In the genomic region with DNA sequence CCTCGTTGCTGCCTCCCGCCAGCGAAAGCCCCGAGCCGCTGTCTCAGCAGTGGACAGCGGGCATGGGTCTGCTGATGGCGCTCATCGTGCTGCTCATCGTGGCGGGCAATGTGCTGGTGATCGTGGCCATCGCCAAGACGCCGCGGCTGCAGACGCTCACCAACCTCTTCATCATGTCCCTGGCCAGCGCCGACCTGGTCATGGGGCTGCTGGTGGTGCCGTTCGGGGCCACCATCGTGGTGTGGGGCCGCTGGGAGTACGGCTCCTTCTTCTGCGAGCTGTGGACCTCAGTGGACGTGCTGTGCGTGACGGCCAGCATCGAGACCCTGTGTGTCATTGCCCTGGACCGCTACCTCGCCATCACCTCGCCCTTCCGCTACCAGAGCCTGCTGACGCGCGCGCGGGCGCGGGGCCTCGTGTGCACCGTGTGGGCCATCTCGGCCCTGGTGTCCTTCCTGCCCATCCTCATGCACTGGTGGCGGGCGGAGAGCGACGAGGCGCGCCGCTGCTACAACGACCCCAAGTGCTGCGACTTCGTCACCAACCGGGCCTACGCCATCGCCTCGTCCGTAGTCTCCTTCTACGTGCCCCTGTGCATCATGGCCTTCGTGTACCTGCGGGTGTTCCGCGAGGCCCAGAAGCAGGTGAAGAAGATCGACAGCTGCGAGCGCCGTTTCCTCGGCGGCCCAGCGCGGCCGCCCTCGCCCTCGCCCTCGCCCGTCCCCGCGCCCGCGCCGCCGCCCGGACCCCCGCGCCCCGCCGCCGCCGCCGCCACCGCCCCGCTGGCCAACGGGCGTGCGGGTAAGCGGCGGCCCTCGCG, we compare ENCODE assay signal across 8 cellular contexts. TPM values are rescaled to one million over a fixed set of nuclear protein-coding genes. Genes with fewer than 3 reads are reported as not detected.
DNase-seq lines count a peak whose midpoint lies in the region; ATAC-seq and TF ChIP-seq lines count a peak whose summit lies in the region.

No MANE protein-coding gene starts in this region.

- H3K9me3 Mint-ChIP-seq in Caco-2 (ENCODE audit: unreplicated experiment) (no peaks in the 10 kb centered on the region), osteocyte (ENCODE audit: unreplicated experiment) (no peaks in the 10 kb centered on the region)

- no peak for ATAC-seq in GM18867 (IDR thresholded peaks at IDR 0.05; ENCODE audit: unreplicated experiment)

- CTCF ChIA-PET in Caco-2 (lab: Charles Lee): no interaction called here

- intact Hi-C loops in Caco-2 (cut with micrococcal nuclease; ENCODE audit: unreplicated experiment): loop anchor here (10.0 kb wide), 1 partner anchor 150 kb away; no protein-coding TSS in a partner anchor

- no peak overlapping the region for H3K27ac Mint-ChIP-seq in Caco-2 (ENCODE audit: unreplicated experiment)
- H3K27ac Mint-ChIP-seq in osteocyte (ENCODE audit: unreplicated experiment): no peak overlapping the region

- peak overlapping the region; percentile 75 for H3K4me3 ChIP-seq in Caco-2 (ENCODE audit: low read depth, low read length)
- peak overlapping the region; percentile 37 to 46 for H3K4me3 ChIP-seq in esophagus (ENCODE audit: low read depth in 1 of 2, low read length in 2 of 2)

- WGBS in esophagus, 2 donors: 16 to 20% methylated on average over 77 to 98 of the region's 98 CpGs

- no peak for TF ChIP-seq CTCF in Caco-2 (IDR thresholded peaks at IDR 0.05; ENCODE audit: insufficient read depth in 1 of 2, low read depth in 1 of 2, low read length in 1 of 2, severe bottlenecking in 1 of 2, unreplicated experiment in 1 of 2)
- TF ChIP-seq CTCF in osteocyte (IDR thresholded peaks at IDR 0.05): no peak

- H3K4me1 ChIP-seq in Caco-2: peaks cover 8% of the 10 kb centered on the region
- peaks cover 3 to 12% of the 10 kb centered on the region in 2 donors for H3K4me1 ChIP-seq in esophagus (ENCODE audit: control insufficient read depth in 2 of 2, insufficient read depth in 2 of 2, low read length in 1 of 2)

- peak overlapping the region; percentile 73 for H3K4me3 Mint-ChIP-seq in Caco-2 (ENCODE audit: unreplicated experiment)
- peak overlapping the region; percentile 71 for H3K4me3 Mint-ChIP-seq in osteocyte (ENCODE audit: unreplicated experiment)

- DNase-seq in Caco-2 (peak in 1 of 2 experiments; percentile 11), NCI-H510A (lab: John Stamatoyannopoulos, UW) (peak; percentile 24), osteocyte (ENCODE audit: extremely low spot score, unreplicated experiment) (no peak), NCI-H2196 (lab: John Stamatoyannopoulos, UW; ENCODE audit: unreplicated experiment) (no peak), NOMO-1 treated with dmso at 0.1 percent for 144 hours (lab: John Stamatoyannopoulos, UW; ENCODE audit: unreplicated experiment) (no peak), DMS153 treated with DMSO at 0.1 percent for 48 hours (lab: John Stamatoyannopoulos, UW; ENCODE audit: unreplicated experiment) (no peak)

- peak overlapping the region; percentile 11 to 69 for H3K27ac ChIP-seq in esophagus (ENCODE audit: low read depth in 2 of 2, low read length in 1 of 2)

- BruUV-seq in Caco-2 (replicated peaks; lab: Mats Ljungman, UMichigan): no TSS peak

- H3K36me3 Mint-ChIP-seq in Caco-2 (ENCODE audit: insufficient read depth, unreplicated experiment): peaks cover 5% of the 10 kb centered on the region
- H3K36me3 Mint-ChIP-seq in osteocyte (ENCODE audit: unreplicated experiment): peaks cover 3% of the 10 kb centered on the region

- H3K27me3 ChIP-seq in Caco-2 (replicated peaks; ENCODE audit: control insufficient read depth, insufficient read depth, low read length): no peaks in the 10 kb centered on the region
- H3K27me3 ChIP-seq in esophagus (ENCODE audit: control insufficient read depth in 1 of 2, insufficient read depth in 2 of 2, low read length in 2 of 2): peaks cover 0 to 9% of the 10 kb centered on the region in 2 donors

- H3K4me1 Mint-ChIP-seq in Caco-2 (ENCODE audit: low read depth, unreplicated experiment) (peaks cover 9% of the 10 kb centered on the region), osteocyte (ENCODE audit: unreplicated experiment) (peaks cover 16% of the 10 kb centered on the region)

- peaks cover 22% of the 10 kb centered on the region for H3K27me3 Mint-ChIP-seq in Caco-2 (ENCODE audit: insufficient read depth, unreplicated experiment)
- H3K27me3 Mint-ChIP-seq in osteocyte (ENCODE audit: unreplicated experiment): peaks cover 36% of the 10 kb centered on the region

- POLR2A ChIA-PET in Caco-2 (lab: Charles Lee): no interaction called here

- H3K9me3 ChIP-seq in Caco-2 (no peaks in the 10 kb centered on the region), esophagus (ENCODE audit: control insufficient read depth in 2 of 2, insufficient read depth in 1 of 2, low read depth in 1 of 2, low read length in 1 of 2) (no peaks in the 10 kb centered on the region)

- H3K36me3 ChIP-seq in Caco-2 (ENCODE audit: control insufficient read depth, insufficient read depth, low read length) (no peaks in the 10 kb centered on the region), esophagus (ENCODE audit: control insufficient read depth in 2 of 2, insufficient read depth in 2 of 2, low read length in 1 of 2) (no peaks in the 10 kb centered on the region)

RNA-seq across cellular contexts. Expression of gene ADRB1, which starts 0.8 kb away (rescaled TPM):
- total RNA-seq in Caco-2 (2022) (2.1 and 2.3 TPM in 2 replicates), osteocyte (0.68 and 0.97 TPM in 2 replicates)
- polyA plus RNA-seq in esophagus: under 1 TPM; 0.22 to 0.46 TPM
